Comparison of ENCODE assay signal across 10 cellular contexts in genomic region chrY:19484997-19485396, GRCh38.
"Had no signal": no experiment of that assay in that cellular context is flagged by ENCODE, and none has a peak within 500 bp of the region (broad histone marks: within the 10 kb centered on the region; RNA-seq: fewer than 3 reads in every experiment).

No MANE protein-coding gene starts in this region.

- H3K36me3 ChIP-seq: HAP-1 had no signal

- H3K27ac ChIP-seq: GM23248 had no signal

- H3K27ac Mint-ChIP-seq: GM23338, H9, HFFc6 had no signal

- H2AFZ ChIP-seq: GM23248, GM23338 had no signal

- H3K9me3 ChIP-seq: HAP-1 had no signal

- H3K4me2 ChIP-seq: GM23338 had no signal

- ATAC-seq: GM23338, HCT116 had no signal

- H3K4me3 Mint-ChIP-seq: GM23338, H9, HFFc6 had no signal

- FAIRE-seq: H54 had no signal

- H3K9ac ChIP-seq: GM23248 had no signal

- H3K9me3 Mint-ChIP-seq: H9, HFFc6 had no signal

- DNase-seq: GM23248, GOT3, H7, H9, HCEC 1CT, HFFc6 had no signal

- H3K4me1 Mint-ChIP-seq: GM23338, H9 had no signal

- H3K4me3 ChIP-seq: GM23248, GM23338, HAP-1 had no signal

- H3K4me1 ChIP-seq: HAP-1 had no signal
